ENCODE assay signal across 12 cellular contexts in genomic region chr5:170219615-170220014, GRCh38. TPM values are rescaled to one million over a fixed set of nuclear protein-coding genes. Genes with fewer than 3 reads are reported as not detected.
DNase-seq lines count a peak whose midpoint lies in the region; ATAC-seq, FAIRE-seq and TF ChIP-seq lines count a peak whose summit lies in the region.
"Had no signal": no experiment of that assay in that cellular context is flagged by ENCODE, and none has a peak within 500 bp of the region (broad histone marks: within the 10 kb centered on the region; RNA-seq: fewer than 3 reads in every experiment).

No MANE protein-coding gene starts in this region.

- H4K5ac ChIP-seq in mesendoderm (ENCODE audit: low read length), result no peak overlapping the region

- no peaks in the 10 kb centered on the region for H4K20me1 ChIP-seq in HepG2 (ENCODE audit: insufficient read depth, low read length)

- no peak overlapping the region for H2BK120ac ChIP-seq in mesendoderm (ENCODE audit: low read depth, low read length)

- no peak overlapping the region for H4K8ac ChIP-seq in mesendoderm (ENCODE audit: low read depth, low read length)

- H3K79me1 ChIP-seq in mesendoderm (ENCODE audit: low read length), result no peaks in the 10 kb centered on the region

- no peaks in the 10 kb centered on the region for H3K9me3 ChIP-seq in breast epithelium
- no peaks in the 10 kb centered on the region for H3K9me3 ChIP-seq in HepG2 (ENCODE audit: low read length)
- H3K9me3 ChIP-seq: left ventricle myocardium inferior, ovary had no signal

- TF ChIP-seq CTCF in breast epithelium (IDR thresholded peaks at IDR 0.05), result no peak
- no peak for TF ChIP-seq CTCF in HepG2 (CRISPR knock-in tag; IDR thresholded peaks at IDR 0.05)

- H3K27me3 ChIP-seq in breast epithelium (no peaks in the 10 kb centered on the region), mesendoderm (ENCODE audit: insufficient read depth, low read length, poor library complexity) (no peaks in the 10 kb centered on the region), HepG2 (ENCODE audit: control insufficient read depth in 1 of 2, insufficient read depth in 2 of 2, low read length in 2 of 2) (no peaks in the 10 kb centered on the region)
- H3K27me3 ChIP-seq: ovary had no signal

- no peaks in the 10 kb centered on the region for H3K4me1 ChIP-seq in breast epithelium
- peaks cover 4% of the 10 kb centered on the region for H3K4me1 ChIP-seq in mesendoderm (ENCODE audit: control insufficient read depth, low read depth, low read length)
- H3K4me1 ChIP-seq in HepG2 (ENCODE audit: insufficient read depth, low read length), result no peaks in the 10 kb centered on the region

- H3K4me2 ChIP-seq in mesendoderm (ENCODE audit: low read length), result no peak overlapping the region
- no peak overlapping the region for H3K4me2 ChIP-seq in HepG2 (ENCODE audit: low read depth, low read length)

- no peak overlapping the region for H2BK5ac ChIP-seq in mesendoderm (ENCODE audit: low read length)

- no peaks in the 10 kb centered on the region for H3K79me2 ChIP-seq in mesendoderm (ENCODE audit: control insufficient read depth, insufficient read depth, low read length)
- H3K79me2 ChIP-seq in HepG2 (ENCODE audit: insufficient read depth, low read length), result no peaks in the 10 kb centered on the region

- H2AFZ ChIP-seq in HepG2 (ENCODE audit: low read length), result no peak overlapping the region

- POLR2A ChIA-PET in HepG2 (lab: Yijun Ruan, JAX), result no interaction called here

- H3K4ac ChIP-seq in mesendoderm (ENCODE audit: low read depth, low read length), result no peak overlapping the region

- H3K4me3 ChIP-seq in breast epithelium (no peak overlapping the region), mesendoderm (ENCODE audit: low read length) (no peak overlapping the region), HepG2 (replicated peaks in 1 of 3; ENCODE audit: insufficient read depth in 1 of 3, low read depth in 2 of 3, low read length in 3 of 3) (no peak overlapping the region)
- H3K4me3 ChIP-seq: K562, left ventricle myocardium inferior, ovary had no signal

- TF ChIP-seq EP300 in HepG2 (IDR thresholded peaks at IDR 0.05; ENCODE audit: low read depth in 2 of 2, low read length in 2 of 2), result no peak
- no peak for TF ChIP-seq EP300 in HepG2 (CRISPR knock-in tag; IDR thresholded peaks at IDR 0.05; ENCODE audit: borderline replicate concordance)

- WGBS in mesendoderm (ENCODE audit: extremely low coverage, insufficient coverage, low lambda C conversion rate), result no CpG with 5 or more reads among the region's 2 CpGs
- WGBS in HepG2 (ENCODE audit: low lambda C conversion rate), result 3% methylated on average over 2 of the region's 2 CpGs

- H3K9ac ChIP-seq in mesendoderm (ENCODE audit: low read length) (no peak overlapping the region), HepG2 (ENCODE audit: insufficient read depth, low read depth, low read length) (no peak overlapping the region)

- no peak overlapping the region for H3K18ac ChIP-seq in mesendoderm (ENCODE audit: low read length)

- no peak overlapping the region for H2BK15ac ChIP-seq in mesendoderm (replicated peaks; ENCODE audit: low read depth)

- ATAC-seq in HG03135 (IDR thresholded peaks at IDR 0.05; ENCODE audit: unreplicated experiment) (no peak), HG02588 (IDR thresholded peaks at IDR 0.05; ENCODE audit: unreplicated experiment) (no peak), HepG2 (no peak), GM21526 (IDR thresholded peaks at IDR 0.05; ENCODE audit: low FRiP score, unreplicated experiment) (no peak)
- ATAC-seq: K562 had no signal

- TF ChIP-seq POLR2A in breast epithelium (IDR thresholded peaks at IDR 0.05) (no peak), HepG2 (IDR thresholded peaks at IDR 0.05; ENCODE audit: insufficient read depth in 1 of 2, low read depth in 2 of 2, low read length in 2 of 2) (no peak)

- DNase-seq in EL (peak; percentile 86), MV-4-11 (lab: John Stamatoyannopoulos, UW) (peak; percentile 82), breast epithelium (ENCODE audit: low spot score in 2 of 2) (no peak), mesendoderm (peak; percentile 31), HepG2 (ENCODE audit: low spot score) (no peak)
- DNase-seq: amniotic stem cell, left ventricle myocardium inferior, ovary had no signal

- H3K56ac ChIP-seq in mesendoderm (ENCODE audit: low read length), result no peak overlapping the region

- no TSS peak for BruUV-seq in HepG2 (replicated peaks; lab: Mats Ljungman, UMichigan)

- no peak overlapping the region for H2AK5ac ChIP-seq in mesendoderm (ENCODE audit: low read length)

- CTCF ChIA-PET in HepG2 (lab: Yijun Ruan, JAX; ENCODE audit: low intra/inter-chr PET ratio, low total read pairs), result no interaction called here

- in situ Hi-C loops in HepG2 (cut with HindIII; ENCODE audit: extremely low pct_ligation_motif_present, low pct_unique_long_range_greater_than_20kb), result no loop called here

- H3K27ac ChIP-seq in breast epithelium (peak overlapping the region; percentile 48 to 57), mesendoderm (ENCODE audit: low read depth, low read length) (no peak overlapping the region), HepG2 (ENCODE audit: extremely low read length, insufficient read depth, low read length) (no peak overlapping the region)
- H3K27ac ChIP-seq: left ventricle myocardium inferior, ovary had no signal

- no peaks in the 10 kb centered on the region for H3K36me3 ChIP-seq in breast epithelium
- no peaks in the 10 kb centered on the region for H3K36me3 ChIP-seq in mesendoderm (ENCODE audit: control insufficient read depth, insufficient read depth, low read length)
- H3K36me3 ChIP-seq in HepG2 (replicated peaks in 1 of 2; ENCODE audit: control insufficient read depth in 1 of 2, insufficient read depth in 2 of 2, low read length in 2 of 2), result no peaks in the 10 kb centered on the region
- H3K36me3 ChIP-seq: left ventricle myocardium inferior, ovary had no signal

- no peak overlapping the region for H3K23ac ChIP-seq in mesendoderm (ENCODE audit: low read length)

- intact Hi-C loops in breast epithelium (cut with DNase I; ENCODE audit: low total_unique reads), result loop anchor here (10.0 kb wide), 1 partner anchor 195 kb away; no protein-coding TSS in a partner anchor
- intact Hi-C loops in HepG2 (cut with micrococcal nuclease; ENCODE audit: unreplicated experiment), result no loop called here

- TF ChIP-seq RAD21 in HepG2 (CRISPR knock-in tag; IDR thresholded peaks at IDR 0.05), result no peak

- FAIRE-seq in HepG2 (lab: Jason Lieb, UNC), result no peak
- FAIRE-seq: K562 had no signal

TF ChIP-seq in HepG2, 621 proteins besides CTCF, POLR2A, EP300 and RAD21:
- TF ChIP-seq GTF2F1 (IDR thresholded peaks at IDR 0.05; ENCODE audit: low read length), result no peak
- no peak for TF ChIP-seq EZH2 (conservative IDR thresholded peaks at IDR 0.05; ENCODE audit: low read depth, low read length)
- no peak for TF ChIP-seq TBX2 (CRISPR knock-in tag; IDR thresholded peaks at IDR 0.05; ENCODE audit: borderline replicate concordance)
- TF ChIP-seq ZBTB21 (CRISPR knock-in tag; IDR thresholded peaks at IDR 0.05), result no peak
- TF ChIP-seq SIX1 (CRISPR knock-in tag; IDR thresholded peaks at IDR 0.05; ENCODE audit: borderline replicate concordance), result no peak
- TF ChIP-seq DR1 (CRISPR knock-in tag; IDR thresholded peaks at IDR 0.05), result no peak
- no peak for TF ChIP-seq ZNF205 (CRISPR knock-in tag; IDR thresholded peaks at IDR 0.05)
- TF ChIP-seq GABPA (IDR thresholded peaks at IDR 0.05; ENCODE audit: low read depth, low read length), result no peak
- TF ChIP-seq GABPA (CRISPR knock-in tag; IDR thresholded peaks at IDR 0.05; ENCODE audit: low read depth), result no peak
- no peak for TF ChIP-seq PCBP1 (IDR thresholded peaks at IDR 0.05; ENCODE audit: borderline replicate concordance, low read depth, low read length)
- TF ChIP-seq SPEN (CRISPR knock-in tag; IDR thresholded peaks at IDR 0.05; ENCODE audit: low read depth), result no peak
- no peak for TF ChIP-seq BCL3 (CRISPR knock-in tag; IDR thresholded peaks at IDR 0.05)

RNA-seq across cellular contexts. Expression of gene C5orf58, which starts 13.2 kb away (rescaled TPM):
- total RNA-seq in breast epithelium (under 1 TPM in 2 of 3 donors, not detected in 1; 0.15 to 0.80 TPM), HepG2 (2016; rRNA removed; fragmentation: Illumina TruSeq; extraction: Trizol) (not detected in 2 replicates)
- polyA plus RNA-seq in mesendoderm (2013, experiment 1 of 2), result 1.0 TPM
- 1.2 TPM for polyA plus RNA-seq in mesendoderm (2013, experiment 2 of 2)
- total RNA-seq in HepG2 (2016; cell fraction: cytosol; rRNA removed; fragmentation: Illumina TruSeq; extraction: Trizol; ENCODE audit: low read depth), result not detected in 2 replicates
- total RNA-seq in HepG2 (2016; cell fraction: insoluble cytoplasmic fraction; rRNA removed; fragmentation: Illumina TruSeq; extraction: Trizol), result not detected in 2 replicates
- not detected in 2 replicates for total RNA-seq in HepG2 (2016; cell fraction: membrane; rRNA removed; fragmentation: Illumina TruSeq; extraction: Trizol)
- total RNA-seq in HepG2 (2016; cell fraction: nucleus; rRNA removed; fragmentation: Illumina TruSeq; extraction: Trizol), result not detected in 2 replicates
- polyA plus RNA-seq in HepG2 (2011; rRNA removed), result not detected in 2 replicates
- polyA plus RNA-seq in HepG2 (2011; cell fraction: cytosol; rRNA removed), result not detected in 2 replicates
- polyA plus RNA-seq in HepG2 (2011; cell fraction: nucleus; rRNA removed), result not detected in 2 replicates
- not detected in 2 replicates for polyA plus RNA-seq in HepG2 (2012)
- not detected in 2 replicates for polyA plus RNA-seq in HepG2 (2016; cell fraction: cytosol; fragmentation: Illumina TruSeq; extraction: Trizol; ENCODE audit: low read depth)
- not detected in 2 replicates for polyA plus RNA-seq in HepG2 (2016; cell fraction: insoluble cytoplasmic fraction; fragmentation: Illumina TruSeq; extraction: Trizol; ENCODE audit: low read depth)
- polyA plus RNA-seq in HepG2 (2016; cell fraction: membrane; fragmentation: Illumina TruSeq; extraction: Trizol; ENCODE audit: low read depth), result not detected in 2 replicates
- polyA plus RNA-seq in HepG2 (2016; cell fraction: nucleus; fragmentation: Illumina TruSeq; extraction: Trizol; ENCODE audit: insufficient read depth, low read depth), result not detected in 2 replicates
- not detected in 2 replicates for polyA minus RNA-seq in HepG2 (2011; rRNA and poly(A)+ RNA removed; ENCODE audit: low replicate concordance)
- polyA minus RNA-seq in HepG2 (2011; cell fraction: cytosol; rRNA and poly(A)+ RNA removed), result not detected in 2 replicates
- not detected in 2 replicates for polyA minus RNA-seq in HepG2 (2011; cell fraction: nucleus; rRNA and poly(A)+ RNA removed)
- total RNA-seq: ovary had no signal

Comparison
In these comparisons a context has a peak if more than half of its experiments do, and no peak if none do; other contexts are left out.
1. DNase-seq: peak in EL (single experiment), MV-4-11 (single experiment) and mesendoderm (single experiment); none in breast epithelium (0 of 2) and HepG2 (single experiment).
2. H3K27ac ChIP-seq: peak in breast epithelium (2 of 2); none in mesendoderm (single experiment) and HepG2 (single experiment).